ENCODE assay signal across 12 cellular contexts in the genomic region with DNA sequence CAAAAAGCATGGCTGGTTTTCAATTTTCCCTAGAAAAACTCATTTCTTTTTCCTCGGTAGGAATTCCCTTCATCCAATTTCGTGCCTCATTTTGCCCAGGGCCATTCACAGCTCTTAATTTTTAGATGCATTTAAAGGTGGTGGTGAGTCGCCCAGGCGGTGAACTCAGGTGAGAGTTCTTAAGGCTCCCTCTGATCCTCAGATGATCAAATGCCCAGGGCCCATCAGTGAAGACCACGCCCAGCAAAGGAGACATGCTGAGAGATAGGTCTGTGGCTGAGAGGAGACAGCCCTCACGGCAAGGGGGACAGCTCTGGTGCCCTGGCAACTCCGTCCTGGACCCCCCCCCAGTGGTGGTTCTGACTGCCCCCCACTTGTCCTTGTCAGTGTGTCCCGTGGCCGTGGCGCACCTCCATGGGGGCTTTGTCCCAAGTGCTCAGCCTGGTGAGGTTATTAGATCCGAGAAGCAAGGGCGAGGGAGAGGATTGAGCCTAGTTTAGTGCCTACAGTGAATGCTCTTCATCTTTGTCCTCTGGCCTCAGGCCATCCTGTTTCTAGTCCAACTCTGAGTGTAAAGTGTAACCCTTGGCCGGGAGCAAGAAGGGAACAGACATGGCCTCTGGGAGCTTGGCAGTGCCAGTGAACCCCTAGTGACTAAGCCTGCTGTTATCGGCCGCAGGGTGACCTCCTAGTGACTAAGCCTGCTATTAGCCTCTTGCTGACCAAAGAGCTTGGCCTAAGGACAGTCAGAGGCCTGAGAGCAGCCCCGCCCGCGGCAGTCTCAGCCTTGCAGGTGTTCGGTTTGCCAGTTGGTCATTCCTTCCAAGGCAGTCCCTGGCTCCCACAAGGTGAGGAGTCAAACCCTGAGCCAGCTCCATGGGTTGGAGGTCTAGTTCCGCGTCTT.
DNase-seq lines count a peak whose midpoint lies in the region; ATAC-seq and TF ChIP-seq lines count a peak whose summit lies in the region.
"Had no signal": no experiment of that assay in that cellular context is flagged by ENCODE, and none has a peak within 500 bp of the region (broad histone marks: within the 10 kb centered on the region; RNA-seq: fewer than 3 reads in every experiment).

No MANE protein-coding gene starts in this region.

- H3K4me1 Mint-ChIP-seq in CD4-positive, alpha-beta T cell (ENCODE audit: low read depth): no peaks in the 10 kb centered on the region
- no peaks in the 10 kb centered on the region for H3K4me1 Mint-ChIP-seq in activated CD8-positive, alpha-beta memory T cell treated with anti-CD3 and anti-CD28 coated beads, Interleukin-2, amount 10 ng/mL, durations not matched to agents 7 days and 5 days
- H3K4me1 Mint-ChIP-seq: activated naive CD4-positive, alpha-beta T cell treated with anti-CD3 and anti-CD28 coated beads, Interleukin-2, amount 50 U/mL, for 24 hours; immature natural killer cell had no signal

- H3K27me3 Mint-ChIP-seq in CD4-positive, alpha-beta T cell: no peaks in the 10 kb centered on the region
- peaks cover 3% of the 10 kb centered on the region for H3K27me3 Mint-ChIP-seq in activated CD8-positive, alpha-beta memory T cell treated with anti-CD3 and anti-CD28 coated beads, Interleukin-2, amount 10 ng/mL, durations not matched to agents 7 days and 5 days
- H3K27me3 Mint-ChIP-seq: activated naive CD4-positive, alpha-beta T cell treated with anti-CD3 and anti-CD28 coated beads, Interleukin-2, amount 50 U/mL, for 24 hours had no signal

- in situ Hi-C loops in brain microvascular endothelial cell (cut with HindIII; ENCODE audit: low pct_ligation_motif_present, low sequenced_read_pairs): no loop called here

- no peak overlapping the region for H3K4me3 ChIP-seq in brain microvascular endothelial cell (ENCODE audit: low read depth, low read length)
- no peak overlapping the region for H3K4me3 ChIP-seq in upper lobe of right lung
- H3K4me3 ChIP-seq: SJSA1 had no signal

- TF ChIP-seq CTCF in brain microvascular endothelial cell (IDR thresholded peaks at IDR 0.05; ENCODE audit: low read depth, low read length, missing control alignments) (no peak), upper lobe of right lung (IDR thresholded peaks at IDR 0.05) (no peak)
- no peak for TF ChIP-seq CTCF in CD4-positive, alpha-beta T cell (IDR thresholded peaks at IDR 0.05)

- no peaks in the 10 kb centered on the region for H3K36me3 Mint-ChIP-seq in CD4-positive, alpha-beta T cell (ENCODE audit: low read depth)
- H3K36me3 Mint-ChIP-seq in activated CD8-positive, alpha-beta memory T cell treated with anti-CD3 and anti-CD28 coated beads, Interleukin-2, amount 10 ng/mL, durations not matched to agents 7 days and 5 days: no peaks in the 10 kb centered on the region
- H3K36me3 Mint-ChIP-seq: activated naive CD4-positive, alpha-beta T cell treated with anti-CD3 and anti-CD28 coated beads, Interleukin-2, amount 50 U/mL, for 24 hours; immature natural killer cell had no signal

- H3K36me3 ChIP-seq in brain microvascular endothelial cell (replicated peaks): no peaks in the 10 kb centered on the region
- no peaks in the 10 kb centered on the region for H3K36me3 ChIP-seq in upper lobe of right lung
- H3K36me3 ChIP-seq: SJSA1 had no signal

- no peak overlapping the region for H3K27ac Mint-ChIP-seq in CD4-positive, alpha-beta T cell
- no peak overlapping the region for H3K27ac Mint-ChIP-seq in activated CD8-positive, alpha-beta memory T cell treated with anti-CD3 and anti-CD28 coated beads, Interleukin-2, amount 10 ng/mL, durations not matched to agents 7 days and 5 days
- H3K27ac Mint-ChIP-seq: activated naive CD4-positive, alpha-beta T cell treated with anti-CD3 and anti-CD28 coated beads, Interleukin-2, amount 50 U/mL, for 24 hours; immature natural killer cell had no signal

- CTCF ChIA-PET in CD4-positive, alpha-beta T cell (lab: Charles Lee): no interaction called here
- CTCF ChIA-PET in activated CD8-positive, alpha-beta memory T cell treated with anti-CD3 and anti-CD28 coated beads, Interleukin-2, amount 10 ng/mL, durations not matched to agents 7 days and 5 days (lab: Charles Lee): no interaction called here

- H3K27me3 ChIP-seq in brain microvascular endothelial cell (replicated peaks) (no peaks in the 10 kb centered on the region), upper lobe of right lung (no peaks in the 10 kb centered on the region)
- no peaks in the 10 kb centered on the region for H3K27me3 ChIP-seq in CD4-positive, alpha-beta T cell (ENCODE audit: control insufficient read depth, insufficient read depth, low read length)
- H3K27me3 ChIP-seq: SJSA1 had no signal

- intact Hi-C loops in upper lobe of right lung (cut with DNase I): no loop called here
- intact Hi-C loops in CD4-positive, alpha-beta T cell (cut with DNase I, micrococcal nuclease): no loop called here

- ATAC-seq in upper lobe of right lung (peak; percentile 66), GM21529 (IDR thresholded peaks at IDR 0.05; ENCODE audit: unreplicated experiment) (no peak)
- no peak for ATAC-seq in CD4-positive, alpha-beta T cell (ENCODE audit: poor library complexity)
- no peak for ATAC-seq in activated CD8-positive, alpha-beta memory T cell treated with anti-CD3 and anti-CD28 coated beads, Interleukin-2, amount 10 ng/mL, durations not matched to agents 7 days and 5 days

- H3K27ac ChIP-seq in brain microvascular endothelial cell (no peak overlapping the region), upper lobe of right lung (peak overlapping the region; percentile 24)
- H3K27ac ChIP-seq in CD4-positive, alpha-beta T cell (ENCODE audit: low read depth, low read length): no peak overlapping the region
- H3K27ac ChIP-seq: SJSA1 had no signal

- H3K9me3 Mint-ChIP-seq in CD4-positive, alpha-beta T cell: no peaks in the 10 kb centered on the region
- no peaks in the 10 kb centered on the region for H3K9me3 Mint-ChIP-seq in activated CD8-positive, alpha-beta memory T cell treated with anti-CD3 and anti-CD28 coated beads, Interleukin-2, amount 10 ng/mL, durations not matched to agents 7 days and 5 days (ENCODE audit: low read depth)
- H3K9me3 Mint-ChIP-seq: activated naive CD4-positive, alpha-beta T cell treated with anti-CD3 and anti-CD28 coated beads, Interleukin-2, amount 50 U/mL, for 24 hours; immature natural killer cell had no signal

- H3K4me3 Mint-ChIP-seq in CD4-positive, alpha-beta T cell: no peak overlapping the region
- no peak overlapping the region for H3K4me3 Mint-ChIP-seq in activated CD8-positive, alpha-beta memory T cell treated with anti-CD3 and anti-CD28 coated beads, Interleukin-2, amount 10 ng/mL, durations not matched to agents 7 days and 5 days
- H3K4me3 Mint-ChIP-seq: activated naive CD4-positive, alpha-beta T cell treated with anti-CD3 and anti-CD28 coated beads, Interleukin-2, amount 50 U/mL, for 24 hours; immature natural killer cell had no signal

- peaks cover 3% of the 10 kb centered on the region for H3K4me1 ChIP-seq in upper lobe of right lung

- H3K9me3 ChIP-seq in upper lobe of right lung: no peaks in the 10 kb centered on the region
- H3K9me3 ChIP-seq in CD4-positive, alpha-beta T cell (ENCODE audit: control insufficient read depth, low read length): no peaks in the 10 kb centered on the region

- POLR2A ChIA-PET in CD4-positive, alpha-beta T cell (lab: Charles Lee): no interaction called here

- DNase-seq in HT-29 (ENCODE audit: low spot score) (peak; percentile 83), brain microvascular endothelial cell (peak; percentile 57), kidney glomerular epithelial cell (lab: John Stamatoyannopoulos, UW) (peak; percentile 33), upper lobe of right lung (no peak)
- no peak for DNase-seq in CD4-positive, alpha-beta T cell
- DNase-seq in activated CD8-positive, alpha-beta memory T cell treated with anti-CD3 and anti-CD28 coated beads, Interleukin-2, amount 10 ng/mL, durations not matched to agents 7 days and 5 days: no peak
- DNase-seq: activated CD4-positive, alpha-beta T cell treated with anti-CD3 and anti-CD28 coated beads for 1 hour; effector memory CD4-positive, alpha-beta T cell; immature natural killer cell had no signal

Comparison
In these comparisons a context has a peak if more than half of its experiments do, and no peak if none do; other contexts are left out.
1. DNase-seq: peak in HT-29 (single experiment), brain microvascular endothelial cell (single experiment) and kidney glomerular epithelial cell (single experiment); none in upper lobe of right lung (single experiment), CD4-positive, alpha-beta T cell (0 of 10) and activated CD8-positive, alpha-beta memory T cell treated with anti-CD3 and anti-CD28 coated beads, Interleukin-2, amount 10 ng/mL, durations not matched to agents 7 days and 5 days (single experiment).